ENCODE assay signal across 1 cellular context in genomic region chr2:208570851-208571763, GRCh38.
TF ChIP-seq lines count a peak whose summit lies in the region.

No MANE protein-coding gene starts in this region.

TF ChIP-seq in SK-N-SH treated with all-trans-retinoic acid at 6 μM for 48 hours, 23 proteins besides CTCF, POLR2A, EP300 and RAD21 (continued from another document):
- TF ChIP-seq CREB5 (CRISPR knock-in tag; IDR thresholded peaks at IDR 0.05; ENCODE audit: low read depth) (no peak), ZNF70 (CRISPR knock-in tag; IDR thresholded peaks at IDR 0.05) (no peak), GLIS3 (CRISPR knock-in tag; IDR thresholded peaks at IDR 0.05) (no peak), CSRNP3 (CRISPR knock-in tag; IDR thresholded peaks at IDR 0.05) (no peak), ZFP3 (CRISPR knock-in tag; IDR thresholded peaks at IDR 0.05) (no peak), TCF4 (CRISPR knock-in tag; IDR thresholded peaks at IDR 0.05; ENCODE audit: borderline replicate concordance) (no peak), ESRRG (CRISPR knock-in tag; IDR thresholded peaks at IDR 0.05) (no peak), ZNF565 (CRISPR knock-in tag; conservative IDR thresholded peaks at IDR 0.05; ENCODE audit: low read depth) (no peak), ZFP30 (CRISPR knock-in tag; IDR thresholded peaks at IDR 0.05) (no peak), ISL1 (CRISPR knock-in tag; IDR thresholded peaks at IDR 0.05) (no peak)
TF ChIP-seq in SK-N-SH treated with all-trans-retinoic acid at 6 μM for 48 hours: peak in this region for 0.
